ENCODE assay signal across 1 cellular context in the genomic region with DNA sequence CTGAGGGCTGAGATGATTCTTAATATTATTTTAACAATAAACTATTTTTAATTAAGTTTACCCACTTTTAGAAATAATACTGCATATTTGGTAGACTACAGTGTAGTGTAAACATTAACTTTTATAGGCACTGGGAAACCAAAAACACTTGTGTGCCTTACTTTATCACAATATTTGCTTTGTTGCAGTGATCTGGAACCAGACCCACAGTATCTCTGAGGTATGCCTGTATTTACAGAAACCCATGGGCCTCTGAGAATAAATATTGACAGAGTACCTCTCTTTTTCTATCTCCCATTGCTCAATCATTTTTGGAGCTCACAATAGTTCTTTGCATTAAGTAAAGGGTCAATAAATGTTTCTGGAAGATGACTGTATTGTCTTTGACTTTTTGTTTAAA.
TF ChIP-seq lines count a peak whose summit lies in the region.

No MANE protein-coding gene starts in this region.

TF ChIP-seq in HepG2, 621 proteins besides CTCF, POLR2A, EP300 and RAD21 (continued from another document and continues in another):
- TF ChIP-seq MTA1 (CRISPR knock-in tag; IDR thresholded peaks at IDR 0.05; ENCODE audit: borderline replicate concordance) (no peak; the same call in 1 of the 2 replicates), MAFF (IDR thresholded peaks at IDR 0.05; ENCODE audit: low read depth, low read length) (0 out of 2 replicates have a peak, but pooled peaks have one; percentile 0), ZNF652 (CRISPR knock-in tag; IDR thresholded peaks at IDR 0.05; ENCODE audit: borderline replicate concordance, low read depth) (peak; percentile 60; the same call in 1 of the 2 replicates), KDM5A (IDR thresholded peaks at IDR 0.05; ENCODE audit: borderline replicate concordance, low read length) (no peak), EHMT2 (IDR thresholded peaks at IDR 0.05; ENCODE audit: borderline replicate concordance, low read depth, low read length) (peak; percentile 52; the same call in 1 of the 2 replicates), ZNF503 (CRISPR knock-in tag; IDR thresholded peaks at IDR 0.05) (peak; percentile 99), CBFB (CRISPR knock-in tag; IDR thresholded peaks at IDR 0.05) (peak; percentile 77), ZMAT3 (CRISPR knock-in tag; conservative IDR thresholded peaks at IDR 0.05) (0 out of 2 replicates have a peak, but pooled peaks have one; percentile 65), JUNB (CRISPR knock-in tag; IDR thresholded peaks at IDR 0.05; ENCODE audit: borderline replicate concordance) (no peak; the same call in 1 of the 2 replicates), NRL (CRISPR knock-in tag; IDR thresholded peaks at IDR 0.05; ENCODE audit: borderline replicate concordance) (no peak), KLF15 (CRISPR knock-in tag; IDR thresholded peaks at IDR 0.05; ENCODE audit: borderline replicate concordance) (no peak), ZNF776 (CRISPR knock-in tag; IDR thresholded peaks at IDR 0.05) (no peak), ZNF879 (CRISPR knock-in tag; IDR thresholded peaks at IDR 0.05) (no peak), SIX1 (CRISPR knock-in tag; IDR thresholded peaks at IDR 0.05; ENCODE audit: borderline replicate concordance) (peak; percentile 94), ZFYVE20 (CRISPR knock-in tag; IDR thresholded peaks at IDR 0.05; ENCODE audit: borderline replicate concordance, low read depth) (no peak), PHF5A (CRISPR knock-in tag; IDR thresholded peaks at IDR 0.05; ENCODE audit: low read depth, unreplicated experiment) (peak; percentile 71), JUND (CRISPR knock-in tag; IDR thresholded peaks at IDR 0.05) (0 out of 2 replicates have a peak, but pooled peaks have one; percentile 44), NFYB (CRISPR knock-in tag; IDR thresholded peaks at IDR 0.05) (no peak), ZNF543 (CRISPR knock-in tag; IDR thresholded peaks at IDR 0.05) (no peak), ZNF891 (CRISPR knock-in tag; IDR thresholded peaks at IDR 0.05) (no peak), ZNF670 (CRISPR knock-in tag; IDR thresholded peaks at IDR 0.05; ENCODE audit: borderline replicate concordance) (peak; percentile 28; the same call in 1 of the 2 replicates), NBN (conservative IDR thresholded peaks at IDR 0.05) (no peak), ZNF770 (CRISPR knock-in tag; IDR thresholded peaks at IDR 0.05) (no peak), SP4 (CRISPR knock-in tag; IDR thresholded peaks at IDR 0.05) (no peak), ZBTB7A (CRISPR knock-in tag; IDR thresholded peaks at IDR 0.05) (no peak), ELF4 (CRISPR knock-in tag; IDR thresholded peaks at IDR 0.05; ENCODE audit: borderline replicate concordance) (0 out of 2 replicates have a peak, but pooled peaks have one; percentile 47), ZNF234 (CRISPR knock-in tag; conservative IDR thresholded peaks at IDR 0.05) (no peak), KDM4B (CRISPR knock-in tag; IDR thresholded peaks at IDR 0.05) (peak; percentile 93; the same call in 1 of the 2 replicates), NR2F6 (IDR thresholded peaks at IDR 0.05) (peak; percentile 94), NR2F6 (CRISPR knock-in tag; IDR thresholded peaks at IDR 0.05) (peak; percentile 88), BRF2 (CRISPR knock-in tag; IDR thresholded peaks at IDR 0.05) (peak; percentile 90), SNAPC2 (CRISPR knock-in tag; IDR thresholded peaks at IDR 0.05) (peak; percentile 60; the same call in 1 of the 2 replicates), TCF7L2 (IDR thresholded peaks at IDR 0.05; ENCODE audit: low read depth, low read length) (peak; percentile 52), MIER2 (CRISPR knock-in tag; IDR thresholded peaks at IDR 0.05) (no peak), GABPB1 (CRISPR knock-in tag; IDR thresholded peaks at IDR 0.05) (no peak), NFE2 (CRISPR knock-in tag; IDR thresholded peaks at IDR 0.05) (no peak), GRHL1 (CRISPR knock-in tag; conservative IDR thresholded peaks at IDR 0.05) (no peak), CCAR2 (optimal IDR thresholded peaks at IDR 0.05; ENCODE audit: low read depth, low read length) (no peak), YEATS4 (CRISPR knock-in tag; IDR thresholded peaks at IDR 0.05; ENCODE audit: borderline replicate concordance) (peak; percentile 37; the same call in 1 of the 2 replicates), ZNF660 (CRISPR knock-in tag; IDR thresholded peaks at IDR 0.05; ENCODE audit: borderline replicate concordance, low read depth) (no peak), SMYD3 (CRISPR knock-in tag; IDR thresholded peaks at IDR 0.05) (peak; percentile 93), HES4 (CRISPR knock-in tag; IDR thresholded peaks at IDR 0.05; ENCODE audit: borderline replicate concordance) (no peak), HNRNPUL1 (IDR thresholded peaks at IDR 0.05; ENCODE audit: low read depth, low read length) (0 out of 2 replicates have a peak, but pooled peaks have one; percentile 50), PHF8 (CRISPR knock-in tag; IDR thresholded peaks at IDR 0.05) (no peak), HMG20B (CRISPR knock-in tag; conservative IDR thresholded peaks at IDR 0.05) (peak; percentile 97), POLR2AphosphoS5 (IDR thresholded peaks at IDR 0.05; ENCODE audit: low read depth, low read length) (no peak), HDAC1 (CRISPR knock-in tag; IDR thresholded peaks at IDR 0.05) (peak; percentile 93), ASH2L (IDR thresholded peaks at IDR 0.05; ENCODE audit: insufficient read length, low read depth, low read length) (peak; percentile 88)
- TF ChIP-seq, protein P1, sequence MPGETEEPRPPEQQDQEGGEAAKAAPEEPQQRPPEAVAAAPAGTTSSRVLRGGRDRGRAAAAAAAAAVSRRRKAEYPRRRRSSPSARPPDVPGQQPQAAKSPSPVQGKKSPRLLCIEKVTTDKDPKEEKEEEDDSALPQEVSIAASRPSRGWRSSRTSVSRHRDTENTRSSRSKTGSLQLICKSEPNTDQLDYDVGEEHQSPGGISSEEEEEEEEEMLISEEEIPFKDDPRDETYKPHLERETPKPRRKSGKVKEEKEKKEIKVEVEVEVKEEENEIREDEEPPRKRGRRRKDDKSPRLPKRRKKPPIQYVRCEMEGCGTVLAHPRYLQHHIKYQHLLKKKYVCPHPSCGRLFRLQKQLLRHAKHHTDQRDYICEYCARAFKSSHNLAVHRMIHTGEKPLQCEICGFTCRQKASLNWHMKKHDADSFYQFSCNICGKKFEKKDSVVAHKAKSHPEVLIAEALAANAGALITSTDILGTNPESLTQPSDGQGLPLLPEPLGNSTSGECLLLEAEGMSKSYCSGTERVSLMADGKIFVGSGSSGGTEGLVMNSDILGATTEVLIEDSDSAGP (CRISPR knock-in tag; IDR thresholded peaks at IDR 0.05; ENCODE audit: borderline replicate concordance), result no peak
- TF ChIP-seq, protein P2, sequence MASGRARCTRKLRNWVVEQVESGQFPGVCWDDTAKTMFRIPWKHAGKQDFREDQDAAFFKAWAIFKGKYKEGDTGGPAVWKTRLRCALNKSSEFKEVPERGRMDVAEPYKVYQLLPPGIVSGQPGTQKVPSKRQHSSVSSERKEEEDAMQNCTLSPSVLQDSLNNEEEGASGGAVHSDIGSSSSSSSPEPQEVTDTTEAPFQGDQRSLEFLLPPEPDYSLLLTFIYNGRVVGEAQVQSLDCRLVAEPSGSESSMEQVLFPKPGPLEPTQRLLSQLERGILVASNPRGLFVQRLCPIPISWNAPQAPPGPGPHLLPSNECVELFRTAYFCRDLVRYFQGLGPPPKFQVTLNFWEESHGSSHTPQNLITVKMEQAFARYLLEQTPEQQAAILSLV (CRISPR knock-in tag; IDR thresholded peaks at IDR 0.05; ENCODE audit: borderline replicate concordance), result no peak
- TF ChIP-seq, protein P3, sequence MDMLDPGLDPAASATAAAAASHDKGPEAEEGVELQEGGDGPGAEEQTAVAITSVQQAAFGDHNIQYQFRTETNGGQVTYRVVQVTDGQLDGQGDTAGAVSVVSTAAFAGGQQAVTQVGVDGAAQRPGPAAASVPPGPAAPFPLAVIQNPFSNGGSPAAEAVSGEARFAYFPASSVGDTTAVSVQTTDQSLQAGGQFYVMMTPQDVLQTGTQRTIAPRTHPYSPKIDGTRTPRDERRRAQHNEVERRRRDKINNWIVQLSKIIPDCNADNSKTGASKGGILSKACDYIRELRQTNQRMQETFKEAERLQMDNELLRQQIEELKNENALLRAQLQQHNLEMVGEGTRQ (IDR thresholded peaks at IDR 0.05; ENCODE audit: low read depth, low read length), result no peak
- TF ChIP-seq, protein P3 (CRISPR knock-in tag; IDR thresholded peaks at IDR 0.05; ENCODE audit: borderline replicate concordance), result no peak
- TF ChIP-seq, protein P4, sequence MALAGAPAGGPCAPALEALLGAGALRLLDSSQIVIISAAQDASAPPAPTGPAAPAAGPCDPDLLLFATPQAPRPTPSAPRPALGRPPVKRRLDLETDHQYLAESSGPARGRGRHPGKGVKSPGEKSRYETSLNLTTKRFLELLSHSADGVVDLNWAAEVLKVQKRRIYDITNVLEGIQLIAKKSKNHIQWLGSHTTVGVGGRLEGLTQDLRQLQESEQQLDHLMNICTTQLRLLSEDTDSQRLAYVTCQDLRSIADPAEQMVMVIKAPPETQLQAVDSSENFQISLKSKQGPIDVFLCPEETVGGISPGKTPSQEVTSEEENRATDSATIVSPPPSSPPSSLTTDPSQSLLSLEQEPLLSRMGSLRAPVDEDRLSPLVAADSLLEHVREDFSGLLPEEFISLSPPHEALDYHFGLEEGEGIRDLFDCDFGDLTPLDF (CRISPR knock-in tag; IDR thresholded peaks at IDR 0.05), result no peak
